18 cellular contexts compared by ENCODE assay signal in the genomic region with DNA sequence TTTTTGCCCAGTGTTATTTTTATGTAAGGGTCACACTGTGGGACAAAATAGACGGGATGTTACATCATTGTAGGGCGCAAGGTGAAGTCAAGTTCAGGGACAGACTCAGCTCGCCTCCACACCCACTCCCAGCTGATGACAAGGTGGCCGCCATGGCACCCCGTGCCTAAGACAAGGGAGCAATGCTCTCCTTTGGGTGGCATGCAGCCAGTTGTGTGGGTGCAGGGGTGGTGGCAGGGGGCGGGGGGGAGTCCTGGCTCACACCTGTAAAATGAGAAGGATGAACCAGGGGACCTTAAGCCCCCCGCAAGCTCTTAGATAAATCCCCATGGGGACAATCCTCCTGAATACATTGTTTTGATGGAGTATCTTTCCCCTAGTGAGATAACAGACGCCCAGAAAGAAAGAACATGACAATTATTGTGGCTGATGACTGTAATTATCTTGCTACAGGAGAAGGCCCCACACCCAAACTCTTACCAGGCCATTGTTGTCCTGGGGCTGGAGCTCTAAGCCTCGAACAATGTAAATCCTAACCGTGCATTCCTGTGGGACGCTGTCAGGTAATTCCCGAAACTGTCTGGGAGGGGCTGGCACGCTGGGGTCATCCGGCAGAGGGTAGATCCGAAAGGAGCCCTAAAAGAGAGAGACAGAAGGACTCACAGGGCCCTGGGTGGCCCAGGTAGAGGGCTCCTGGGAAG.
A peak's percentile ranks its signal among the peaks of the same experiment; 100 is the strongest.
DNase-seq lines count a peak whose midpoint lies in the region; ATAC-seq, FAIRE-seq and TF ChIP-seq lines count a peak whose summit lies in the region.
"Had no signal": no experiment of that assay in that cellular context is flagged by ENCODE, and none has a peak within 500 bp of the region (broad histone marks: within the 10 kb centered on the region; RNA-seq: fewer than 3 reads in every experiment).

No MANE protein-coding gene starts in this region.

- POLR2A ChIA-PET in WTC11 (lab: Charles Lee): interaction anchor here (0.6 kb wide), 1 partner anchor 46 kb away, joined by 6 read pairs; no protein-coding TSS in a partner anchor

- TF ChIP-seq CTCF in GM23338 (conservative IDR thresholded peaks at IDR 0.05; ENCODE audit: low read depth in 2 of 2): no peak
- no peak for TF ChIP-seq CTCF in WTC11 (IDR thresholded peaks at IDR 0.05)
- TF ChIP-seq CTCF in GM13977 (IDR thresholded peaks at IDR 0.05; ENCODE audit: extremely low read depth, insufficient read depth, missing control alignments): no peak

- CTCF ChIA-PET in WTC11 (lab: Charles Lee): interaction anchor here (1.0 to 1.2 kb wide), 3 partner anchors 20 to 218 kb away, joined by 3 read pairs; no protein-coding TSS in a partner anchor

- H3K27me3 Mint-ChIP-seq in GM23338 (ENCODE audit: insufficient read depth, low read depth, poor library complexity): peaks cover 3% of the 10 kb centered on the region
- no peaks in the 10 kb centered on the region for H3K27me3 Mint-ChIP-seq in WTC11 (ENCODE audit: low read depth)
- H3K27me3 Mint-ChIP-seq: activated naive CD4-positive, alpha-beta T cell treated with anti-CD3 and anti-CD28 coated beads, Interleukin-2, amount 10 ng/mL, durations not matched to agents 7 days and 5 days had no signal

- peaks cover 10% of the 10 kb centered on the region for H3K4me1 Mint-ChIP-seq in GM23338
- peaks cover 13% of the 10 kb centered on the region for H3K4me1 Mint-ChIP-seq in WTC11
- H3K4me1 Mint-ChIP-seq: activated naive CD4-positive, alpha-beta T cell treated with anti-CD3 and anti-CD28 coated beads, Interleukin-2, amount 10 ng/mL, durations not matched to agents 7 days and 5 days had no signal

- in situ Hi-C loops in GM13977 (cut with MboI; ENCODE audit: low pct_unique_long_range_greater_than_20kb, low sequenced_read_pairs, unreplicated experiment): no loop called here

- H3K4me3 Mint-ChIP-seq in GM23338 (no peak overlapping the region), WTC11 (no peak overlapping the region)
- H3K4me3 Mint-ChIP-seq: activated naive CD4-positive, alpha-beta T cell treated with anti-CD3 and anti-CD28 coated beads, Interleukin-2, amount 10 ng/mL, durations not matched to agents 7 days and 5 days had no signal

- H3K4me2 ChIP-seq in GM23338: 0 out of 2 replicates have a peak overlapping the region, but pooled peaks have one; percentile 26

- no peaks in the 10 kb centered on the region for H3K36me3 ChIP-seq in GM23338 (ENCODE audit: insufficient read depth)

- H3K27ac Mint-ChIP-seq in GM23338: no peak overlapping the region
- no peak overlapping the region for H3K27ac Mint-ChIP-seq in WTC11
- H3K27ac Mint-ChIP-seq: activated naive CD4-positive, alpha-beta T cell treated with anti-CD3 and anti-CD28 coated beads, Interleukin-2, amount 10 ng/mL, durations not matched to agents 7 days and 5 days had no signal

- no peak overlapping the region for H3K4me3 ChIP-seq in GM23338
- H3K4me3 ChIP-seq: GM23248 had no signal

- H3K36me3 Mint-ChIP-seq in GM23338 (ENCODE audit: low read depth) (no peaks in the 10 kb centered on the region), WTC11 (no peaks in the 10 kb centered on the region)
- H3K36me3 Mint-ChIP-seq: activated naive CD4-positive, alpha-beta T cell treated with anti-CD3 and anti-CD28 coated beads, Interleukin-2, amount 10 ng/mL, durations not matched to agents 7 days and 5 days had no signal

- H3K27me3 ChIP-seq in GM23338 (ENCODE audit: insufficient read depth): no peaks in the 10 kb centered on the region

- H2AFZ ChIP-seq in GM23338: no peak overlapping the region
- H2AFZ ChIP-seq: GM23248 had no signal

- no peak for FAIRE-seq in frontal cortex (lab: Jason Lieb, UNC)
- FAIRE-seq: GM12892 had no signal

- 0 out of 2 replicates have a peak, but pooled peaks cover 3% of the 10 kb centered on the region for H3K9me2 ChIP-seq in GM23338 (ENCODE audit: insufficient read depth)

- DNase-seq in GM23338 (ENCODE audit: low spot score): peak; percentile 60
- peak; percentile 8 for DNase-seq in NCI-H2081 treated with DMSO at 0.1 percent for 48 hours (lab: John Stamatoyannopoulos, UW)
- DNase-seq in WTC11 (ENCODE audit: low spot score): peak; percentile 31
- peak; percentile 15 for DNase-seq in iPS DF 19.7 (ENCODE audit: low read depth, low spot score)
- DNase-seq in frontal cortex (ENCODE audit: low spot score in 2 of 2): no peak
- no peak for DNase-seq in GM13977 (ENCODE audit: low spot score)
- DNase-seq in globus pallidus (ENCODE audit: low spot score): no peak
- DNase-seq: activated CD4-positive, alpha-beta T cell treated with anti-CD3 and anti-CD28 coated beads for 4 hours; activated naive CD4-positive, alpha-beta T cell treated with anti-CD3 and anti-CD28 coated beads, Interleukin-2, amount 10 ng/mL, durations not matched to agents 7 days and 5 days; dermis blood vessel endothelial cell; GF-D8; GM23248; left cardiac atrium; MM.1S; NCI-H2171 had no signal

- ATAC-seq in GM23338 (peak; percentile 89), WTC11 (peak; percentile 82), HG03045 (IDR thresholded peaks at IDR 0.05; ENCODE audit: unreplicated experiment) (no peak)
- ATAC-seq: left cardiac atrium, right cardiac atrium had no signal

- 0 out of 2 replicates have a peak, but pooled peaks cover 4% of the 10 kb centered on the region for H3F3A ChIP-seq in GM23338 (replicated peaks; ENCODE audit: low read depth)

- peaks cover 15% of the 10 kb centered on the region for H3K4me1 ChIP-seq in GM23338 (ENCODE audit: insufficient read depth)

- no peaks in the 10 kb centered on the region for H4K20me1 ChIP-seq in GM23338 (replicated peaks; ENCODE audit: insufficient read depth)

- no peaks in the 10 kb centered on the region for H3K79me2 ChIP-seq in GM23338 (replicated peaks; ENCODE audit: insufficient read depth)

- H3K27ac ChIP-seq in GM23338 (ENCODE audit: low read depth): peak overlapping the region; percentile 74

- H3K9me3 Mint-ChIP-seq in GM23338 (no peaks in the 10 kb centered on the region), WTC11 (no peaks in the 10 kb centered on the region)
- H3K9me3 Mint-ChIP-seq: activated naive CD4-positive, alpha-beta T cell treated with anti-CD3 and anti-CD28 coated beads, Interleukin-2, amount 10 ng/mL, durations not matched to agents 7 days and 5 days had no signal

TF ChIP-seq in GM23338, 12 proteins besides CTCF, POLR2A, EP300 and RAD21 (continues in another document):
- TF ChIP-seq EZH2phosphoT487 (IDR thresholded peaks at IDR 0.05; ENCODE audit: unreplicated experiment): no peak
- no peak for TF ChIP-seq POLR2AphosphoS5 (IDR thresholded peaks at IDR 0.05; ENCODE audit: low read depth)
- no peak for TF ChIP-seq CREB1 (CRISPR knock-in tag; IDR thresholded peaks at IDR 0.05; ENCODE audit: low read depth)
- TF ChIP-seq, protein P1, sequence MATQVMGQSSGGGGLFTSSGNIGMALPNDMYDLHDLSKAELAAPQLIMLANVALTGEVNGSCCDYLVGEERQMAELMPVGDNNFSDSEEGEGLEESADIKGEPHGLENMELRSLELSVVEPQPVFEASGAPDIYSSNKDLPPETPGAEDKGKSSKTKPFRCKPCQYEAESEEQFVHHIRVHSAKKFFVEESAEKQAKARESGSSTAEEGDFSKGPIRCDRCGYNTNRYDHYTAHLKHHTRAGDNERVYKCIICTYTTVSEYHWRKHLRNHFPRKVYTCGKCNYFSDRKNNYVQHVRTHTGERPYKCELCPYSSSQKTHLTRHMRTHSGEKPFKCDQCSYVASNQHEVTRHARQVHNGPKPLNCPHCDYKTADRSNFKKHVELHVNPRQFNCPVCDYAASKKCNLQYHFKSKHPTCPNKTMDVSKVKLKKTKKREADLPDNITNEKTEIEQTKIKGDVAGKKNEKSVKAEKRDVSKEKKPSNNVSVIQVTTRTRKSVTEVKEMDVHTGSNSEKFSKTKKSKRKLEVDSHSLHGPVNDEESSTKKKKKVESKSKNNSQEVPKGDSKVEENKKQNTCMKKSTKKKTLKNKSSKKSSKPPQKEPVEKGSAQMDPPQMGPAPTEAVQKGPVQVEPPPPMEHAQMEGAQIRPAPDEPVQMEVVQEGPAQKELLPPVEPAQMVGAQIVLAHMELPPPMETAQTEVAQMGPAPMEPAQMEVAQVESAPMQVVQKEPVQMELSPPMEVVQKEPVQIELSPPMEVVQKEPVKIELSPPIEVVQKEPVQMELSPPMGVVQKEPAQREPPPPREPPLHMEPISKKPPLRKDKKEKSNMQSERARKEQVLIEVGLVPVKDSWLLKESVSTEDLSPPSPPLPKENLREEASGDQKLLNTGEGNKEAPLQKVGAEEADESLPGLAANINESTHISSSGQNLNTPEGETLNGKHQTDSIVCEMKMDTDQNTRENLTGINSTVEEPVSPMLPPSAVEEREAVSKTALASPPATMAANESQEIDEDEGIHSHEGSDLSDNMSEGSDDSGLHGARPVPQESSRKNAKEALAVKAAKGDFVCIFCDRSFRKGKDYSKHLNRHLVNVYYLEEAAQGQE (IDR thresholded peaks at IDR 0.05; ENCODE audit: unreplicated experiment): no peak

TF ChIP-seq in WTC11, 78 proteins besides CTCF, POLR2A, EP300 and RAD21:
- TF ChIP-seq SOX15 (CRISPR knock-in tag; IDR thresholded peaks at IDR 0.05) (no peak), MXD4 (CRISPR knock-in tag; IDR thresholded peaks at IDR 0.05; ENCODE audit: borderline replicate concordance) (no peak)
- TF ChIP-seq, protein P2, sequence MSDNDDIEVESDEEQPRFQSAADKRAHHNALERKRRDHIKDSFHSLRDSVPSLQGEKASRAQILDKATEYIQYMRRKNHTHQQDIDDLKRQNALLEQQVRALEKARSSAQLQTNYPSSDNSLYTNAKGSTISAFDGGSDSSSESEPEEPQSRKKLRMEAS (CRISPR knock-in tag; IDR thresholded peaks at IDR 0.05): no peak

Comparison
In these comparisons a context has a peak if more than half of its experiments do, and no peak if none do; other contexts are left out.
1. DNase-seq: peak in GM23338 (single experiment), NCI-H2081 treated with DMSO at 0.1 percent for 48 hours (single experiment), WTC11 (single experiment) and iPS DF 19.7 (single experiment); none in frontal cortex (0 of 2), GM13977 (single experiment) and globus pallidus (single experiment).